ENCODE assay signal across 1 cellular context in genomic region chr11:122981388-122982264, GRCh38.
A peak's percentile ranks its signal among the peaks of the same experiment; 100 is the strongest.
TF ChIP-seq lines count a peak whose summit lies in the region.

Gene BSX, minus strand, starts transcription at chr11:122981834. Its CDS starts 163 bp downstream, at chr11:122981671.

TF ChIP-seq in H1, 55 proteins besides CTCF, POLR2A, EP300 and RAD21:
- TF ChIP-seq SUZ12 (IDR thresholded peaks at IDR 0.05; ENCODE audit: low read length) (no peak), SIN3A (conservative IDR thresholded peaks at IDR 0.05 in 1 of 2, IDR thresholded peaks at IDR 0.05 in 1 of 2; ENCODE audit: low read depth in 1 of 2, low read length in 2 of 2) (peak; percentile 87 to 89; a peak in 3 of 4 replicates), MAFK (IDR thresholded peaks at IDR 0.05; ENCODE audit: low read depth, low read length) (peak; percentile 57; the same call in 1 of the 2 replicates), SIRT6 (IDR thresholded peaks at IDR 0.05; ENCODE audit: low read length) (no peak), CREB1 (IDR thresholded peaks at IDR 0.05) (peak; percentile 53), SP1 (IDR thresholded peaks at IDR 0.05; ENCODE audit: low read depth, low read length) (peak; percentile 47; the same call in 1 of the 2 replicates), TAF1 (IDR thresholded peaks at IDR 0.05; ENCODE audit: low read depth, low read length) (0 out of 2 replicates have a peak, but pooled peaks have one; percentile 21), BACH1 (IDR thresholded peaks at IDR 0.05; ENCODE audit: low read length) (peak; percentile 49)
